Comparison of ENCODE assay signal across 12 cellular contexts in the genomic region with DNA sequence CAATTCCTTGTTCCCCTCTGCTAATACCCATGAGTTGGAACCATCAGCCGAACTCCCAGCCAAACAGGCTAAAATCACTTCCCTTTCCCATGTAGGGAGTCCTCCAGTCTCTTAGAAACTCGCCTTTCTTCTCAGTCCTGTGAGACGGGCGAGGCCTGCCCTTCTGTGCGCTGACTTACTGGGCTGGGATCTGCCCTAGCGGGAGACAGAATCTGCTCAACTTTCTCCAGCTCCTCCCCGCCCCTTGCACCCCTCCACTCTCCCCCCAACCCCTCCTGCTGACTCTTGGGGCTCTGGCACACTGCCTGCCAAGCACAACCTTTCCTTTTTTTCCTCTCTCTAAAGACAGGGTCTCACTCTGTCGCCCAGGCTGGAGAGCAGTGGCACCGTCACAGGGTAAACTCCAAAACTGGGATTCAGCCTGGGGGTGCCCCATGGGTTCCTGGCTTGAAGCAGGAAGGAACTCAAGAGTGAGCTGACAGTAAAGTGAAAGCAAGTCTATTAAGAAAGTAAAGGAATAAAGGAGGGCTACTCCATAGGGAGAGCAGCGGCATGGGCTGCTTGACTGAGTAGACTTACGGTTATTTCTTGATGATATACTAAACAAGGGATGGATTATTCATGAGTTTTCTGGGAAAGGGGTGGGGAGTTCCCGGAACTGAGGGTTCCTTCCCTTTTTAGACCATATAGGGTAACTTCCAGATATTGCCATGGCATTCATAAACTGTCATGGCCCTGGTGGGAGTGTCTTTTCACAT. TPM values are rescaled to one million over a fixed set of nuclear protein-coding genes. Genes with fewer than 3 reads are reported as not detected.
DNase-seq lines count a peak whose midpoint lies in the region; TF ChIP-seq lines count a peak whose summit lies in the region.
"Had no signal": no experiment of that assay in that cellular context is flagged by ENCODE, and none has a peak within 500 bp of the region (broad histone marks: within the 10 kb centered on the region; RNA-seq: fewer than 3 reads in every experiment).

No MANE protein-coding gene starts in this region.

- H3K27ac ChIP-seq in Peyer's patch, result peak overlapping the region; percentile 55 to 70 (median 60)
- H3K27ac ChIP-seq in esophagus (ENCODE audit: low read depth in 2 of 2, low read length in 1 of 2), result peak overlapping the region; percentile 25 to 38
- H3K27ac ChIP-seq in mesenchymal stem cell (ENCODE audit: low read length, poor library complexity, severe bottlenecking), result no peak overlapping the region
- H3K27ac ChIP-seq in temporal lobe (ENCODE audit: low read depth, low read length), result peak overlapping the region; percentile 45

- no peak overlapping the region for H3K23ac ChIP-seq in mesenchymal stem cell (ENCODE audit: low read length in 2 of 2)

- H3K4me2 ChIP-seq in mesenchymal stem cell (ENCODE audit: low read length, poor library complexity, severe bottlenecking), result no peak overlapping the region

- 45 to 50% methylated on average over 12 of the region's 12 CpGs for WGBS in esophagus, 2 donors
- WGBS in mesenchymal stem cell, result 69% methylated on average over 12 of the region's 12 CpGs

- no peak overlapping the region for H3K18ac ChIP-seq in mesenchymal stem cell (ENCODE audit: low read depth in 1 of 2, low read length in 2 of 2)

- H3K4me3 ChIP-seq in Peyer's patch (no peak overlapping the region), esophagus (ENCODE audit: low read depth in 1 of 2, low read length in 2 of 2) (no peak overlapping the region), mesenchymal stem cell (ENCODE audit: insufficient read depth in 1 of 2, low read depth in 1 of 2, low read length in 2 of 2) (no peak overlapping the region)

- TF ChIP-seq CTCF in Peyer's patch (IDR thresholded peaks at IDR 0.05) (no peak), GM10266 (IDR thresholded peaks at IDR 0.05; ENCODE audit: control insufficient read depth, insufficient read depth, low read depth, missing control alignments) (no peak)

- no peak overlapping the region for H2AFZ ChIP-seq in mesenchymal stem cell (ENCODE audit: low read depth, low read length)

- H3K27me3 ChIP-seq in Peyer's patch, result no peaks in the 10 kb centered on the region
- H3K27me3 ChIP-seq in esophagus (ENCODE audit: control insufficient read depth in 1 of 2, insufficient read depth in 2 of 2, low read length in 2 of 2), result no peaks in the 10 kb centered on the region
- peaks cover 0 to 3% of the 10 kb centered on the region in 2 experiments for H3K27me3 ChIP-seq in mesenchymal stem cell (ENCODE audit: control insufficient read depth in 1 of 2, insufficient read depth in 1 of 2, low read length in 2 of 2)

- H3K36me3 ChIP-seq in Peyer's patch (no peaks in the 10 kb centered on the region), esophagus (ENCODE audit: control insufficient read depth in 2 of 2, insufficient read depth in 2 of 2, low read length in 1 of 2) (peaks cover 4 to 7% of the 10 kb centered on the region in 2 donors), mesenchymal stem cell (ENCODE audit: control insufficient read depth in 1 of 2, insufficient read depth in 2 of 2, low read depth in 1 of 2, low read length in 2 of 2) (no peaks in the 10 kb centered on the region)

- no peak overlapping the region for H3K14ac ChIP-seq in mesenchymal stem cell (ENCODE audit: low read length in 2 of 2)

- H3K4me1 ChIP-seq in Peyer's patch, result peaks cover 0 to 17% (median 2%) of the 10 kb centered on the region in 4 donors
- peaks cover 2 to 4% of the 10 kb centered on the region in 2 donors for H3K4me1 ChIP-seq in esophagus (ENCODE audit: control insufficient read depth in 2 of 2, insufficient read depth in 2 of 2, low read length in 1 of 2)
- peaks cover 5% of the 10 kb centered on the region for H3K4me1 ChIP-seq in mesenchymal stem cell (ENCODE audit: control insufficient read depth, insufficient read depth, low read depth, low read length)

- no peak overlapping the region for H4K8ac ChIP-seq in mesenchymal stem cell (ENCODE audit: low read length)

- H2BK15ac ChIP-seq in mesenchymal stem cell (ENCODE audit: low read depth, poor library complexity, severe bottlenecking), result no peak overlapping the region

- H3K9ac ChIP-seq in mesenchymal stem cell (ENCODE audit: low read length), result no peak overlapping the region

- H3K9me3 ChIP-seq in Peyer's patch (no peaks in the 10 kb centered on the region), esophagus (ENCODE audit: control insufficient read depth in 2 of 2, insufficient read depth in 1 of 2, low read depth in 1 of 2, low read length in 1 of 2) (no peaks in the 10 kb centered on the region), mesenchymal stem cell (ENCODE audit: control insufficient read depth, low read length) (no peaks in the 10 kb centered on the region)

- no peak overlapping the region for H2AK5ac ChIP-seq in mesenchymal stem cell (ENCODE audit: low read length, severe bottlenecking)

- H4K91ac ChIP-seq in mesenchymal stem cell (ENCODE audit: low read length), result peak overlapping the region; percentile 36

- H3K4ac ChIP-seq in mesenchymal stem cell (ENCODE audit: low read depth in 1 of 2, low read length in 2 of 2), result no peak overlapping the region

- DNase-seq in Peyer's patch (peak in 1 of 3 donors; percentile 49), mesenchymal stem cell (peak; percentile 11), GM10266 (ENCODE audit: extremely low spot score) (no peak), activated gamma-delta T cell (lab: John Stamatoyannopoulos, UW) (no peak), NCI-H82 (lab: John Stamatoyannopoulos, UW) (no peak), EL (no peak)
- DNase-seq: activated CD8-positive, alpha-beta T cell treated with anti-CD3 and anti-CD28 coated beads, Interleukin-2, amount 10 ng/mL, durations not matched to agents 7 days and 5 days; cortex of kidney; DMS79; mammary epithelial cell had no signal

- no peaks in the 10 kb centered on the region for H3K79me1 ChIP-seq in mesenchymal stem cell (replicated peaks; ENCODE audit: low read length, poor library complexity, severe bottlenecking)

- no peak for TF ChIP-seq POLR2A in Peyer's patch (IDR thresholded peaks at IDR 0.05)

- H2BK120ac ChIP-seq in mesenchymal stem cell (ENCODE audit: low read depth, low read length), result no peak overlapping the region

- no peak overlapping the region for H2BK5ac ChIP-seq in mesenchymal stem cell (ENCODE audit: low read depth, low read length, poor library complexity, severe bottlenecking)

- no peak overlapping the region for H2BK12ac ChIP-seq in mesenchymal stem cell (ENCODE audit: low read length in 2 of 2)

RNA-seq across cellular contexts. Expression of a gene that starts 53.1 kb away (rescaled TPM):
- total RNA-seq in Peyer's patch (1 to 10 TPM; 1.9 to 7.1 (median 4.2) TPM), temporal lobe (37.9 TPM)
- under 1 TPM; 0.22 to 0.54 TPM for polyA plus RNA-seq in esophagus
- 8.9 TPM for polyA plus RNA-seq in mesenchymal stem cell (2013, experiment 1 of 2)
- polyA plus RNA-seq in mesenchymal stem cell (2013, experiment 2 of 2), result 9.0 TPM
- total RNA-seq: activated CD8-positive, alpha-beta T cell treated with anti-CD3 and anti-CD28 coated beads, Interleukin-2, amount 10 ng/mL, durations not matched to agents 7 days and 5 days had no signal
- polyA plus RNA-seq: mammary epithelial cell had no signal
